8 cellular contexts compared by ENCODE assay signal in the genomic region with DNA sequence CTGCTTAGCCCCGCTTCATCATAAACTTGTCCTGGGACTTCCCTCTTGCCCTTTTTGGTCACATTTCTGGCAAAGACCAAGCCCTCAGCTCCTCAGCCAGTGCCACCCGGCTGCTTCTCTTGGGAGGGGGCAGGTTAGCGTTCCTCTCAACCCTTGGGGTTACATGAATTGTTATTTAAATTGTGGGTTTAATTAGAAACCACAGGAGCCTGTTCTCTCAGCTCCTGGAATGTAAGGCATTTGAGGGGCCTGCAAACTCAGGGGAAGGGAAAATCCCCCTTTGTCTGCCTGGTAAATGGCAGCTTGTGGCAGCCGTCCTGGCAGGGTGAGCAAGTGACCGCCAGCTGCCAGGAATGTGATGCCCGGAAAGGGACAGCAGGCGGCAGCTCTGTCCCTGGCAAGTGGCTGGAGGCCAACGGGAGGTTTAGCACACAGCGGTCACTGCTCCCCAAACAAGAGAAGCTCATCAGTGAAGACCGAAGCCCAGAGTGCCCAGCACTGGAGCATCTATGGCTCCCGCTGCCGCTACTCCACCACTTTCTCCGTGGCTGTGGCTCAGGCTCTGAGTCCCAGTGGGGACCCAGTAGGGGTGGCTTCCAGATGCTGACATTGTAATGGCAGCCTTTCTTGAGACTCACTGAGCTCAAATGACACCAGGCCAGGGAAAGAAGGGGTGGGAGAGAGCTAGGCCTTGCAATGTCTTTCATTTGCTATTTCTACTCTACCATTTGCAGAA. TPM values are rescaled to one million over a fixed set of nuclear protein-coding genes. Genes with fewer than 3 reads are reported as not detected.
DNase-seq lines count a peak whose midpoint lies in the region; ATAC-seq and TF ChIP-seq lines count a peak whose summit lies in the region.

No MANE protein-coding gene starts in this region.

- TF ChIP-seq CTCF in esophagus muscularis mucosa (IDR thresholded peaks at IDR 0.05) (peak; percentile 19 to 25 (median 24)), mesothelial cell of epicardium (IDR thresholded peaks at IDR 0.05; ENCODE audit: unreplicated experiment) (no peak)

- peak overlapping the region; percentile 99 for H3K27ac Mint-ChIP-seq in mesothelial cell of epicardium

- H3K36me3 Mint-ChIP-seq in mesothelial cell of epicardium: peaks cover 18% of the 10 kb centered on the region

- peak overlapping the region; percentile 30 for H3K4me3 Mint-ChIP-seq in mesothelial cell of epicardium

- no peaks in the 10 kb centered on the region for H3K27me3 Mint-ChIP-seq in mesothelial cell of epicardium (ENCODE audit: low read depth)

- WGBS in esophagus muscularis mucosa: 57% methylated on average over 8 of the region's 13 CpGs

- H3K36me3 ChIP-seq in esophagus muscularis mucosa: peaks cover 0 to 28% (median 8%) of the 10 kb centered on the region in 4 donors

- peaks cover 54 to 57% (median 56%) of the 10 kb centered on the region in 4 donors for H3K4me1 ChIP-seq in esophagus muscularis mucosa

- no peaks in the 10 kb centered on the region for H3K27me3 ChIP-seq in esophagus muscularis mucosa

- TF ChIP-seq EP300 in esophagus muscularis mucosa (IDR thresholded peaks at IDR 0.05): no peak

- no peaks in the 10 kb centered on the region for H3K9me3 ChIP-seq in esophagus muscularis mucosa

- H3K4me3 ChIP-seq in esophagus muscularis mucosa: no peak overlapping the region

- ATAC-seq in HG02852 (IDR thresholded peaks at IDR 0.05; ENCODE audit: unreplicated experiment): no peak
- no peak for ATAC-seq in GM18511 (IDR thresholded peaks at IDR 0.05; ENCODE audit: unreplicated experiment)
- no peak for ATAC-seq in GM21390 (IDR thresholded peaks at IDR 0.05; ENCODE audit: unreplicated experiment)

- peak; percentile 55 for DNase-seq in NCI-H2227 (lab: John Stamatoyannopoulos, UW; ENCODE audit: unreplicated experiment)
- DNase-seq in NCI-H2227 treated with DMSO at 0.1 percent for 48 hours (lab: John Stamatoyannopoulos, UW): no peak
- no peak for DNase-seq in esophagus muscularis mucosa (ENCODE audit: extremely low spot score)
- no peak for DNase-seq in mesothelial cell of epicardium (ENCODE audit: low spot score in 2 of 2, unreplicated experiment in 2 of 2)
- no peak for DNase-seq in NCI-H226

- H3K9me3 Mint-ChIP-seq in mesothelial cell of epicardium: no peaks in the 10 kb centered on the region

- peak overlapping the region; percentile 35 to 82 (median 72) for H3K27ac ChIP-seq in esophagus muscularis mucosa (replicated peaks in 1 of 4)

- H3K4me1 Mint-ChIP-seq in mesothelial cell of epicardium: peaks cover 63% of the 10 kb centered on the region

- intact Hi-C loops in esophagus muscularis mucosa (cut with DNase I): no loop called here

- no peak for TF ChIP-seq POLR2A in esophagus muscularis mucosa (IDR thresholded peaks at IDR 0.05; ENCODE audit: low read depth)

RNA-seq across cellular contexts. Expression of a gene that starts 51.7 kb away (rescaled TPM):
- total RNA-seq in esophagus muscularis mucosa (10 to 100 TPM; 16.6 to 21.2 (median 21.0) TPM), mesothelial cell of epicardium (33.7 to 35.5 TPM (median 35.4 TPM) in 3 replicates)
